In genomic region chr5:152527358-152528048, GRCh38 we compare ENCODE assay signal across 2 cellular contexts.
TF ChIP-seq lines count a peak whose summit lies in the region.

No MANE protein-coding gene starts in this region.

TF ChIP-seq in SK-N-SH, 30 proteins besides CTCF, POLR2A, EP300 and RAD21 (continued from another document):
- TF ChIP-seq ZBTB33 (IDR thresholded peaks at IDR 0.05; ENCODE audit: borderline replicate concordance, low read depth) (no peak), NRF1 (IDR thresholded peaks at IDR 0.05; ENCODE audit: low read depth, low read length) (no peak)

TF ChIP-seq in SK-N-SH treated with all-trans-retinoic acid at 6 μM for 48 hours, 23 proteins besides CTCF, POLR2A, EP300 and RAD21 (continued from another document):
- no peak for TF ChIP-seq CSRNP3 (CRISPR knock-in tag; IDR thresholded peaks at IDR 0.05)
- TF ChIP-seq CREB5 (CRISPR knock-in tag; IDR thresholded peaks at IDR 0.05; ENCODE audit: low read depth), result no peak
- no peak for TF ChIP-seq RARB (CRISPR knock-in tag; IDR thresholded peaks at IDR 0.05)
- TF ChIP-seq ZNF565 (CRISPR knock-in tag; conservative IDR thresholded peaks at IDR 0.05; ENCODE audit: low read depth), result no peak
- no peak for TF ChIP-seq CSDC2 (CRISPR knock-in tag; IDR thresholded peaks at IDR 0.05)
- TF ChIP-seq TCF4 (CRISPR knock-in tag; IDR thresholded peaks at IDR 0.05; ENCODE audit: borderline replicate concordance), result no peak
- TF ChIP-seq ARNTL (CRISPR knock-in tag; IDR thresholded peaks at IDR 0.05; ENCODE audit: borderline replicate concordance, low read depth), result no peak
- TF ChIP-seq OSR1 (CRISPR knock-in tag; IDR thresholded peaks at IDR 0.05), result no peak
- TF ChIP-seq GLIS3 (CRISPR knock-in tag; IDR thresholded peaks at IDR 0.05), result no peak
- no peak for TF ChIP-seq ZC3H10 (CRISPR knock-in tag; IDR thresholded peaks at IDR 0.05)
- TF ChIP-seq PPARA (CRISPR knock-in tag; IDR thresholded peaks at IDR 0.05; ENCODE audit: borderline replicate concordance), result no peak
- no peak for TF ChIP-seq ZNF8 (CRISPR knock-in tag; IDR thresholded peaks at IDR 0.05)
